In the genomic region with DNA sequence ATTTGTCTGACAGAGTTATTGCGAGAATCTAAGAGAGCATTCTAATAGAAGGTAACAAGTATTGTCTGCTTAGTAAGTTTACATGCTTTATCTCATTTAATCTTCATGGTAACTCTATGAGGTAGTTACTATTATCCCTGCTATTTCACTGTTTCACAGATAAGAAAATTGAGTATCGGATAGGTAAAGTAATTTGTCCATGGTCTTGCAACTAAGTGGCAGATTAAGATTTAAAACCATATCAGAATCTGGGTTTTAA, we compare ENCODE assay signal across 19 cellular contexts.
DNase-seq lines count a peak whose midpoint lies in the region; ATAC-seq, FAIRE-seq and TF ChIP-seq lines count a peak whose summit lies in the region.
"Had no signal": no experiment of that assay in that cellular context is flagged by ENCODE, and none has a peak within 500 bp of the region (broad histone marks: within the 10 kb centered on the region; RNA-seq: fewer than 3 reads in every experiment).

No MANE protein-coding gene starts in this region.

- H3K4me3 ChIP-seq in HUES48 (ENCODE audit: low read depth, low read length) (no peak overlapping the region), mesendoderm (ENCODE audit: low read length) (no peak overlapping the region), heart left ventricle (no peak overlapping the region), mammary epithelial cell (replicated peaks in 1 of 3; ENCODE audit: insufficient read depth in 1 of 3, low read depth in 2 of 3, low read length in 3 of 3) (no peak overlapping the region)
- H3K4me3 ChIP-seq: BLaER1 treated with 17β-estradiol and CSF1 and Interleukin-3, amounts not matched to agents 10 nM and 100 nM had no signal

- DNase-seq in GM12891 (ENCODE audit: insufficient read length, low spot score): no peak
- DNase-seq in caudate nucleus (lab: John Stamatoyannopoulos, UW): no peak
- peak; percentile 25 for DNase-seq in mesendoderm
- DNase-seq in heart left ventricle: no peak
- DNase-seq in mammary epithelial cell: no peak
- DNase-seq: 8988T; CD8-positive, alpha-beta T cell; DMS 273 treated with DMSO at 0.1 percent for 48 hours; DMS53; DND-41; EL; HCEC 1CT; HFFc6 had no signal

- no peak overlapping the region for H3K4ac ChIP-seq in mesendoderm (ENCODE audit: low read depth, low read length)

- no peaks in the 10 kb centered on the region for H3K79me2 ChIP-seq in mesendoderm (ENCODE audit: control insufficient read depth, insufficient read depth, low read length)
- H3K79me2 ChIP-seq in mammary epithelial cell (ENCODE audit: insufficient read depth, low read length): no peaks in the 10 kb centered on the region

- no peak overlapping the region for H3K56ac ChIP-seq in mesendoderm (ENCODE audit: low read length)

- H4K5ac ChIP-seq in mesendoderm (ENCODE audit: low read length): no peak overlapping the region

- ATAC-seq in GM21447 (IDR thresholded peaks at IDR 0.05; ENCODE audit: unreplicated experiment) (no peak), heart left ventricle (no peak), HG03108 (IDR thresholded peaks at IDR 0.05; ENCODE audit: unreplicated experiment) (no peak)
- ATAC-seq: CD8-positive, alpha-beta T cell had no signal

- H2BK5ac ChIP-seq in mesendoderm (ENCODE audit: low read length): no peak overlapping the region

- no peak overlapping the region for H3K23ac ChIP-seq in mesendoderm (ENCODE audit: low read length)

- dilution Hi-C loops in mammary epithelial cell (cut with HindIII; ENCODE audit: low sequenced_read_pairs): no loop called here

- no peak overlapping the region for H2AK5ac ChIP-seq in mesendoderm (ENCODE audit: low read length)

- TF ChIP-seq POLR2A in GM12891 (IDR thresholded peaks at IDR 0.05; ENCODE audit: low read depth, low read length) (no peak), heart left ventricle (IDR thresholded peaks at IDR 0.05) (no peak)

- peak; percentile 20 for FAIRE-seq in GM12891 (lab: Jason Lieb, UNC)
- FAIRE-seq: GM12892 had no signal

- H3K4me1 ChIP-seq in HUES48 (ENCODE audit: control insufficient read depth, insufficient read depth, low read length) (peaks cover 16% of the 10 kb centered on the region), mesendoderm (ENCODE audit: control insufficient read depth, low read depth, low read length) (no peaks in the 10 kb centered on the region), heart left ventricle (no peaks in the 10 kb centered on the region), mammary epithelial cell (ENCODE audit: insufficient read depth, low read length) (no peaks in the 10 kb centered on the region)
- H3K4me1 ChIP-seq: BLaER1 treated with 17β-estradiol and CSF1 and Interleukin-3, amounts not matched to agents 10 nM and 100 nM had no signal

- in situ Hi-C loops in mammary epithelial cell (cut with MboI; ENCODE audit: low sequenced_read_pairs in 2 of 2): no loop called here

- no peak for TF ChIP-seq CTCF in heart left ventricle (IDR thresholded peaks at IDR 0.05)
- no peak for TF ChIP-seq CTCF in mammary epithelial cell (conservative IDR thresholded peaks at IDR 0.05 in 1 of 2, IDR thresholded peaks at IDR 0.05 in 1 of 2; ENCODE audit: extremely low read depth in 1 of 2, insufficient read depth in 1 of 2, low read depth in 1 of 2, low read length in 2 of 2)

- no peak overlapping the region for H4K8ac ChIP-seq in mesendoderm (ENCODE audit: low read depth, low read length)

- H2BK120ac ChIP-seq in mesendoderm (ENCODE audit: low read depth, low read length): no peak overlapping the region

- H3K9ac ChIP-seq in HUES48 (ENCODE audit: low read depth, low read length) (no peak overlapping the region), mesendoderm (ENCODE audit: low read length) (no peak overlapping the region), mammary epithelial cell (ENCODE audit: insufficient read depth, low read length) (no peak overlapping the region)
- H3K9ac ChIP-seq: BLaER1 treated with 17β-estradiol and CSF1 and Interleukin-3, amounts not matched to agents 10 nM and 100 nM; KMS-11 had no signal

- no peak overlapping the region for H2AFZ ChIP-seq in mammary epithelial cell (ENCODE audit: low read depth, low read length)

- H3K27me3 ChIP-seq in HUES48 (ENCODE audit: control insufficient read depth, insufficient read depth, low read length): no peaks in the 10 kb centered on the region
- no peaks in the 10 kb centered on the region for H3K27me3 ChIP-seq in mesendoderm (ENCODE audit: insufficient read depth, low read length, poor library complexity)
- no peaks in the 10 kb centered on the region for H3K27me3 ChIP-seq in heart left ventricle
- H3K27me3 ChIP-seq in mammary epithelial cell (ENCODE audit: insufficient read depth, low read length): no peaks in the 10 kb centered on the region
- H3K27me3 ChIP-seq: BLaER1 treated with 17β-estradiol and CSF1 and Interleukin-3, amounts not matched to agents 10 nM and 100 nM had no signal

- H2BK15ac ChIP-seq in mesendoderm (replicated peaks; ENCODE audit: low read depth): no peak overlapping the region

- H3K36me3 ChIP-seq in HUES48 (ENCODE audit: control insufficient read depth, insufficient read depth, low read length) (no peaks in the 10 kb centered on the region), mesendoderm (ENCODE audit: control insufficient read depth, insufficient read depth, low read length) (no peaks in the 10 kb centered on the region), heart left ventricle (no peaks in the 10 kb centered on the region), mammary epithelial cell (ENCODE audit: insufficient read depth, low read length) (no peaks in the 10 kb centered on the region)
- H3K36me3 ChIP-seq: BLaER1 treated with 17β-estradiol and CSF1 and Interleukin-3, amounts not matched to agents 10 nM and 100 nM had no signal

- H3K4me2 ChIP-seq in mesendoderm (ENCODE audit: low read length): no peak overlapping the region
- no peak overlapping the region for H3K4me2 ChIP-seq in mammary epithelial cell (ENCODE audit: insufficient read depth, low read depth, low read length)
- H3K4me2 ChIP-seq: BLaER1 treated with 17β-estradiol and CSF1 and Interleukin-3, amounts not matched to agents 10 nM and 100 nM; KMS-11 had no signal

- WGBS in mesendoderm (ENCODE audit: extremely low coverage, insufficient coverage, low lambda C conversion rate): no CpG with 5 or more reads among the region's 2 CpGs
- WGBS in heart left ventricle, 4 donors: 94 to 98% (median 95%) methylated on average over 2 of the region's 2 CpGs
- WGBS in mammary epithelial cell (ENCODE audit: low coverage, missing lambda C conversion rate): 96% methylated on average over 2 of the region's 2 CpGs

- peak overlapping the region; percentile 80 for H3K27ac ChIP-seq in HUES48 (ENCODE audit: low read depth, low read length)
- peak overlapping the region; percentile 31 for H3K27ac ChIP-seq in caudate nucleus (ENCODE audit: low read depth, low read length)
- no peak overlapping the region for H3K27ac ChIP-seq in mesendoderm (ENCODE audit: low read depth, low read length)
- H3K27ac ChIP-seq in heart left ventricle: no peak overlapping the region
- no peak overlapping the region for H3K27ac ChIP-seq in mammary epithelial cell (ENCODE audit: insufficient read depth, low read depth, low read length)
- H3K27ac ChIP-seq: BLaER1 treated with 17β-estradiol and CSF1 and Interleukin-3, amounts not matched to agents 10 nM and 100 nM; KMS-11 had no signal

- H3K9me3 ChIP-seq in HUES48 (ENCODE audit: control insufficient read depth, insufficient read depth, low read length): peaks cover 3% of the 10 kb centered on the region; the same call in 1 of the 2 replicates
- H3K9me3 ChIP-seq in heart left ventricle: peaks cover 0 to 9% (median 0%) of the 10 kb centered on the region in 12 donors
- no peaks in the 10 kb centered on the region for H3K9me3 ChIP-seq in mammary epithelial cell (replicated peaks; ENCODE audit: insufficient read depth, low read length)
- H3K9me3 ChIP-seq: BLaER1 treated with 17β-estradiol and CSF1 and Interleukin-3, amounts not matched to agents 10 nM and 100 nM had no signal

- H3K18ac ChIP-seq in mesendoderm (ENCODE audit: low read length): no peak overlapping the region

- no TSS peak for BruUV-seq in mammary epithelial cell (replicated peaks; lab: Mats Ljungman, UMichigan)

- H3K79me1 ChIP-seq in mesendoderm (ENCODE audit: low read length): no peaks in the 10 kb centered on the region

- intact Hi-C loops in heart left ventricle (cut with DNase I): no loop called here
- intact Hi-C loops in mammary epithelial cell (cut with micrococcal nuclease): no loop called here

- H4K20me1 ChIP-seq in mammary epithelial cell (ENCODE audit: insufficient read depth, low read length): no peaks in the 10 kb centered on the region
- H4K20me1 ChIP-seq: BLaER1 treated with 17β-estradiol and CSF1 and Interleukin-3, amounts not matched to agents 10 nM and 100 nM had no signal

- CTCF ChIA-PET in mammary epithelial cell (lab: Charles Lee; ENCODE audit: low non-redundant PET): no interaction called here

TF ChIP-seq in GM12891, 5 proteins besides CTCF, POLR2A, EP300 and RAD21:
- TF ChIP-seq POLR2AphosphoS5 (IDR thresholded peaks at IDR 0.05; ENCODE audit: low read depth, low read length): no peak
- TF ChIP-seq POU2F2 (IDR thresholded peaks at IDR 0.05; ENCODE audit: low read depth, low read length): no peak
- no peak for TF ChIP-seq SPI1 (IDR thresholded peaks at IDR 0.05; ENCODE audit: low read depth, low read length)
- no peak for TF ChIP-seq TAF1 (IDR thresholded peaks at IDR 0.05; ENCODE audit: low read depth, low read length)
- TF ChIP-seq PAX5 (IDR thresholded peaks at IDR 0.05; ENCODE audit: insufficient read depth, low read length, severe bottlenecking): no peak

Comparison
In these comparisons a context has a peak if more than half of its experiments do, and no peak if none do; other contexts are left out.
1. H3K27ac ChIP-seq: peak in HUES48 (single experiment) and caudate nucleus (single experiment); none in mesendoderm (single experiment), heart left ventricle (0 of 12) and mammary epithelial cell (single experiment).